ENCODE assay signal across 8 cellular contexts in genomic region chr11:69122642-69123431, GRCh38. TPM values are rescaled to one million over a fixed set of nuclear protein-coding genes. Genes with fewer than 3 reads are reported as not detected.
A peak's percentile ranks its signal among the peaks of the same experiment; 100 is the strongest.
DNase-seq lines count a peak whose midpoint lies in the region; ATAC-seq and TF ChIP-seq lines count a peak whose summit lies in the region.

No MANE protein-coding gene starts in this region.

- intact Hi-C loops in Right ventricle myocardium inferior (cut with DNase I): loop anchor here (5.0 kb wide), 1 partner anchor 519 kb away; the partner anchor contains the start of gene CCND1
- intact Hi-C loops in cardiac septum (cut with DNase I): loop anchor here (5.0 to 10.0 kb wide), 3 partner anchors 174 to 519 kb away; partner anchors contain the start of gene CCND1
- intact Hi-C loops in left colon (cut with DNase I, micrococcal nuclease): no loop called here

- H3K4me3 ChIP-seq in WI38 (ENCODE audit: low read depth, low read length): peak overlapping the region; percentile 15; the same call in 1 of the 2 replicates

- DNase-seq in Right ventricle myocardium inferior (ENCODE audit: missing footprints): no peak
- no peak for DNase-seq in cardiac septum (ENCODE audit: low spot score)
- peak; percentile 45 for DNase-seq in central memory CD4-positive, alpha-beta T cell
- peak; percentile 83 to 94 for DNase-seq in left colon
- DNase-seq in stimulated activated CD8-positive, alpha-beta memory T cell treated with anti-CD3 and anti-CD28 coated beads, Interleukin-12 subunit alpha, Interleukin-12 subunit beta, amount 100 ng/mL, for 1 hour (ENCODE audit: low read depth): peak; percentile 25
- no peak for DNase-seq in NCI-H1694 treated with DMSO at 0.1 percent for 48 hours (lab: John Stamatoyannopoulos, UW)
- DNase-seq in NCI-H524 treated with DMSO at 0.1 percent for 48 hours (lab: John Stamatoyannopoulos, UW): no peak

- no peak for TF ChIP-seq CTCF in WI38 (IDR thresholded peaks at IDR 0.05; ENCODE audit: low read depth, low read length)

- ATAC-seq in Right ventricle myocardium inferior (peak; percentile 87), left colon (peak; percentile 96)

RNA-seq across cellular contexts. Expression of gene SMIM38, which starts 32.9 kb away (rescaled TPM):
- total RNA-seq in Right ventricle myocardium inferior (0.11 TPM), cardiac septum (0.19 TPM), left colon (under 1 TPM; 0.22 to 0.70 TPM)

Comparison
In these comparisons a context has a peak if more than half of its experiments do, and no peak if none do; other contexts are left out.
1. DNase-seq: peak in central memory CD4-positive, alpha-beta T cell (single experiment), left colon (2 of 2) and stimulated activated CD8-positive, alpha-beta memory T cell treated with anti-CD3 and anti-CD28 coated beads, Interleukin-12 subunit alpha, Interleukin-12 subunit beta, amount 100 ng/mL, for 1 hour (single experiment); none in Right ventricle myocardium inferior (single experiment), cardiac septum (single experiment), NCI-H1694 treated with DMSO at 0.1 percent for 48 hours (single experiment) and NCI-H524 treated with DMSO at 0.1 percent for 48 hours (single experiment).
2. intact Hi-C loops: an anchor here in Right ventricle myocardium inferior (5.0 kb wide) and cardiac septum (5.0 to 10.0 kb wide); none called in left colon.